ENCODE assay signal across 12 cellular contexts in genomic region chr4:105122334-105122733, GRCh38. TPM values are rescaled to one million over a fixed set of nuclear protein-coding genes. Genes with fewer than 3 reads are reported as not detected.
A peak's percentile ranks its signal among the peaks of the same experiment; 100 is the strongest.
DNase-seq lines count a peak whose midpoint lies in the region; FAIRE-seq and TF ChIP-seq lines count a peak whose summit lies in the region.
"Had no signal": no experiment of that assay in that cellular context is flagged by ENCODE, and none has a peak within 500 bp of the region (broad histone marks: within the 10 kb centered on the region; RNA-seq: fewer than 3 reads in every experiment).

No MANE protein-coding gene starts in this region.

- H3K27me3 Mint-ChIP-seq in neural progenitor cell (ENCODE audit: insufficient read depth, low read depth), result peaks cover 5% of the 10 kb centered on the region
- H3K27me3 Mint-ChIP-seq: CD4-positive, CD25-positive, alpha-beta regulatory T cell had no signal

- H3K9me3 ChIP-seq in PC-9 (ENCODE audit: insufficient read depth, low read depth) (no peaks in the 10 kb centered on the region), neural progenitor cell (ENCODE audit: low read depth) (no peaks in the 10 kb centered on the region), esophagus squamous epithelium (no peaks in the 10 kb centered on the region), prostate gland (no peaks in the 10 kb centered on the region)

- H3K4me1 Mint-ChIP-seq in neural progenitor cell, result no peaks in the 10 kb centered on the region
- H3K4me1 Mint-ChIP-seq: CD4-positive, CD25-positive, alpha-beta regulatory T cell; T-helper 17 cell had no signal

- H3F3A ChIP-seq in PC-9 (ENCODE audit: insufficient read depth, low read depth) (no peaks in the 10 kb centered on the region), neural progenitor cell (ENCODE audit: low read depth) (no peaks in the 10 kb centered on the region)

- intact Hi-C loops in PC-9 (cut with micrococcal nuclease; ENCODE audit: unreplicated experiment) (no loop called here), esophagus squamous epithelium (cut with DNase I) (no loop called here), prostate gland (cut with DNase I) (no loop called here)

- TF ChIP-seq CTCF in PC-9 (conservative IDR thresholded peaks at IDR 0.05) (no peak), epithelial cell of esophagus (IDR thresholded peaks at IDR 0.05; ENCODE audit: insufficient read depth, low read depth, low read length, missing control alignments) (no peak), neural progenitor cell (IDR thresholded peaks at IDR 0.05) (no peak), esophagus squamous epithelium (IDR thresholded peaks at IDR 0.05) (no peak), prostate gland (IDR thresholded peaks at IDR 0.05) (no peak)

- H3K4me3 Mint-ChIP-seq in neural progenitor cell, result no peak overlapping the region
- H3K4me3 Mint-ChIP-seq: activated T-helper 1 cell treated with anti-CD3 and anti-CD28 coated beads, Interleukin-12 subunit alpha, Interleukin-12 subunit beta, Interleukin-2, Interleukin-4 antibody, amounts not matched to agents 30 ng/mL and 10 ng/mL and 1 ng/mL, durations not matched to agents 14 hours and 24 hours and 36 hours; CD4-positive, CD25-positive, alpha-beta regulatory T cell; T-helper 17 cell had no signal

- H3K27me3 ChIP-seq in PC-9 (ENCODE audit: insufficient read depth, low read depth), result no peaks in the 10 kb centered on the region
- no peaks in the 10 kb centered on the region for H3K27me3 ChIP-seq in neural progenitor cell
- H3K27me3 ChIP-seq in esophagus squamous epithelium, result no peaks in the 10 kb centered on the region
- H3K27me3 ChIP-seq in prostate gland (replicated peaks; ENCODE audit: insufficient read depth), result no peaks in the 10 kb centered on the region

- in situ Hi-C loops in G401 (cut with HindIII; ENCODE audit: low sequenced_read_pairs), result no loop called here

- BruUV-seq in PC-9 (replicated peaks; lab: Mats Ljungman, UMichigan), result no TSS peak

- 76 to 81% methylated on average over 5 of the region's 5 CpGs for WGBS in esophagus squamous epithelium, 2 donors
- 72% methylated on average over 5 of the region's 5 CpGs for WGBS in prostate gland

- no peak for TF ChIP-seq POLR2A in H54 (IDR thresholded peaks at IDR 0.05; ENCODE audit: low read depth, low read length)
- no peak for TF ChIP-seq POLR2A in esophagus squamous epithelium (IDR thresholded peaks at IDR 0.05)
- no peak for TF ChIP-seq POLR2A in prostate gland (IDR thresholded peaks at IDR 0.05)

- DNase-seq in H54 (ENCODE audit: insufficient read length, low spot score) (peak; percentile 10), PC-9 (peak; percentile 58 to 60), epithelial cell of esophagus (ENCODE audit: low read depth) (peak; percentile 49), neural progenitor cell (ENCODE audit: low spot score) (peak; percentile 54), G401 (ENCODE audit: low spot score) (no peak), GDM1 (lab: John Stamatoyannopoulos, UW) (no peak), esophagus squamous epithelium (lab: John Stamatoyannopoulos, UW) (no peak), prostate gland (ENCODE audit: low spot score) (no peak)
- DNase-seq: CD4-positive, CD25-positive, alpha-beta regulatory T cell; NCI-H2029 treated with DMSO at 0.1 percent for 48 hours; T-helper 17 cell had no signal

- no peak overlapping the region for H2AFZ ChIP-seq in PC-9
- no peak overlapping the region for H2AFZ ChIP-seq in neural progenitor cell (replicated peaks)

- H3K4me3 ChIP-seq in PC-9, result no peak overlapping the region
- H3K4me3 ChIP-seq in epithelial cell of esophagus (ENCODE audit: low read length), result no peak overlapping the region
- H3K4me3 ChIP-seq in neural progenitor cell, result no peak overlapping the region
- H3K4me3 ChIP-seq in esophagus squamous epithelium, result no peak overlapping the region
- no peak overlapping the region for H3K4me3 ChIP-seq in prostate gland

- H3K4me1 ChIP-seq in PC-9 (replicated peaks; ENCODE audit: insufficient read depth) (no peaks in the 10 kb centered on the region), neural progenitor cell (no peaks in the 10 kb centered on the region), esophagus squamous epithelium (no peaks in the 10 kb centered on the region), prostate gland (replicated peaks) (no peaks in the 10 kb centered on the region)

- CTCF ChIA-PET in PC-9 (lab: Charles Lee), result no interaction called here

- no peak overlapping the region for H3K27ac ChIP-seq in PC-9
- no peak overlapping the region for H3K27ac ChIP-seq in neural progenitor cell
- H3K27ac ChIP-seq in esophagus squamous epithelium, result no peak overlapping the region
- H3K27ac ChIP-seq in prostate gland, result no peak overlapping the region

- H3K4me2 ChIP-seq in PC-9, result no peak overlapping the region
- H3K4me2 ChIP-seq in neural progenitor cell, result no peak overlapping the region

- H3K27ac Mint-ChIP-seq in neural progenitor cell, result no peak overlapping the region
- H3K27ac Mint-ChIP-seq: activated T-helper 1 cell treated with anti-CD3 and anti-CD28 coated beads, Interleukin-12 subunit alpha, Interleukin-12 subunit beta, Interleukin-2, Interleukin-4 antibody, amounts not matched to agents 30 ng/mL and 10 ng/mL and 1 ng/mL, durations not matched to agents 14 hours and 24 hours and 36 hours; CD4-positive, CD25-positive, alpha-beta regulatory T cell; T-helper 17 cell had no signal

- no peak overlapping the region for H3K9ac ChIP-seq in neural progenitor cell

- no peaks in the 10 kb centered on the region for H4K20me1 ChIP-seq in PC-9 (ENCODE audit: insufficient read depth)
- no peaks in the 10 kb centered on the region for H4K20me1 ChIP-seq in neural progenitor cell (ENCODE audit: low read depth)

- H3K36me3 Mint-ChIP-seq in neural progenitor cell, result no peaks in the 10 kb centered on the region
- H3K36me3 Mint-ChIP-seq: CD4-positive, CD25-positive, alpha-beta regulatory T cell had no signal

- no peaks in the 10 kb centered on the region for H3K9me2 ChIP-seq in PC-9 (ENCODE audit: insufficient read depth)

- H3K36me3 ChIP-seq in PC-9 (ENCODE audit: low read depth), result no peaks in the 10 kb centered on the region
- H3K36me3 ChIP-seq in neural progenitor cell, result no peaks in the 10 kb centered on the region
- H3K36me3 ChIP-seq in esophagus squamous epithelium, result no peaks in the 10 kb centered on the region
- H3K36me3 ChIP-seq in prostate gland, result no peaks in the 10 kb centered on the region

- FAIRE-seq in H54 (lab: Jason Lieb, UNC), result peak; percentile 66

- H3K79me2 ChIP-seq in PC-9 (ENCODE audit: low read depth) (no peaks in the 10 kb centered on the region), neural progenitor cell (ENCODE audit: low read depth) (no peaks in the 10 kb centered on the region)

- POLR2A ChIA-PET in PC-9 (lab: Charles Lee; ENCODE audit: unreplicated experiment), result interaction anchor here (0.7 kb wide), 1 partner anchor 63 kb away, joined by 7 read pairs; no protein-coding TSS in a partner anchor

- H3K9me3 Mint-ChIP-seq in neural progenitor cell, result peaks cover 3% of the 10 kb centered on the region
- H3K9me3 Mint-ChIP-seq: activated T-helper 1 cell treated with anti-CD3 and anti-CD28 coated beads, Interleukin-12 subunit alpha, Interleukin-12 subunit beta, Interleukin-2, Interleukin-4 antibody, amounts not matched to agents 30 ng/mL and 10 ng/mL and 1 ng/mL, durations not matched to agents 14 hours and 24 hours and 36 hours; CD4-positive, CD25-positive, alpha-beta regulatory T cell had no signal

RNA-seq across cellular contexts. Expression of gene TET2, which starts 24.3 kb away (rescaled TPM):
- total RNA-seq in PC-9 (2021) (5.2 and 6.6 TPM in 2 replicates), neural progenitor cell (ENCODE audit: low replicate concordance) (12.1 and 17.0 TPM in 2 replicates), esophagus squamous epithelium (10 to 100 TPM; 19.1 to 36.8 (median 30.4) TPM), prostate gland (10 to 100 TPM; 19.8 to 20.6 TPM)
- total RNA-seq in G401 (2014; rRNA removed; shearing (Covaris generic)), result 3.3 and 6.7 TPM in 2 replicates

Comparison
In these comparisons a context has a peak if more than half of its experiments do, and no peak if none do; other contexts are left out.
1. DNase-seq: peak in H54 (single experiment), PC-9 (2 of 2), epithelial cell of esophagus (single experiment) and neural progenitor cell (single experiment); none in G401 (single experiment), GDM1 (single experiment), esophagus squamous epithelium (single experiment) and prostate gland (single experiment).